Comparison of ENCODE assay signal across 8 cellular contexts in genomic region chr2:184599054-184599874, GRCh38. TPM values are rescaled to one million over a fixed set of nuclear protein-coding genes. Genes with fewer than 3 reads are reported as not detected.
A peak's percentile ranks its signal among the peaks of the same experiment; 100 is the strongest.
DNase-seq lines count a peak whose midpoint lies in the region; ATAC-seq and TF ChIP-seq lines count a peak whose summit lies in the region.

No MANE protein-coding gene starts in this region.

- H3K27me3 ChIP-seq in heart left ventricle (peaks cover 6 to 43% (median 13%) of the 10 kb centered on the region in 9 donors), colonic mucosa (peaks cover 4% of the 10 kb centered on the region), muscle layer of duodenum (ENCODE audit: low read depth, low read length) (no peaks in the 10 kb centered on the region)

- no peaks in the 10 kb centered on the region for H3K9me2 ChIP-seq in OCI-LY7 (ENCODE audit: insufficient read depth, low read length)

- POLR2A ChIA-PET in OCI-LY7 (lab: Charles Lee) = interaction anchor here (0.6 to 4.2 kb wide), 21 partner anchors 9 to 465 kb away, joined by 3 to 30 read pairs (median 3); no protein-coding TSS in a partner anchor

- peaks cover 56% of the 10 kb centered on the region for H3K79me2 ChIP-seq in OCI-LY7 (ENCODE audit: insufficient read depth, low read depth, low read length)

- H3K9ac ChIP-seq in colonic mucosa (ENCODE audit: low read depth in 2 of 2, low read length in 2 of 2) = no peak overlapping the region

- H3K36me3 ChIP-seq in heart left ventricle (no peaks in the 10 kb centered on the region), OCI-LY7 (ENCODE audit: insufficient read depth, low read length) (peaks cover 28% of the 10 kb centered on the region), colonic mucosa (no peaks in the 10 kb centered on the region), muscle layer of duodenum (ENCODE audit: control insufficient read depth in 1 of 2, insufficient read depth in 2 of 2, low read length in 2 of 2) (no peaks in the 10 kb centered on the region)

- TF ChIP-seq CTCF in heart left ventricle (IDR thresholded peaks at IDR 0.05) (no peak), OCI-LY7 (conservative IDR thresholded peaks at IDR 0.05; ENCODE audit: low read length) (no peak), colonic mucosa (IDR thresholded peaks at IDR 0.05) (no peak)

- peaks cover 13% of the 10 kb centered on the region for H4K20me1 ChIP-seq in OCI-LY7 (ENCODE audit: insufficient read depth, low read length)

- ATAC-seq in heart left ventricle = peak in 1 of 4 donors; percentile 42
- ATAC-seq in Right ventricle myocardium superior (ENCODE audit: poor library complexity) = no peak
- ATAC-seq in GM21526 (IDR thresholded peaks at IDR 0.05; ENCODE audit: low FRiP score, unreplicated experiment) = no peak
- no peak for ATAC-seq in left colon

- peak overlapping the region in 1 of 12 donors; percentile 93 for H3K27ac ChIP-seq in heart left ventricle
- peak overlapping the region; percentile 86 for H3K27ac ChIP-seq in OCI-LY7 (ENCODE audit: low read depth, low read length, poor library complexity, severe bottlenecking)
- peak overlapping the region; percentile 16 for H3K27ac ChIP-seq in colonic mucosa
- no peak overlapping the region for H3K27ac ChIP-seq in muscle layer of duodenum (ENCODE audit: low read length)

- CTCF ChIA-PET in OCI-LY7 (lab: Charles Lee; ENCODE audit: unreplicated experiment) = interaction anchor here (0.6 kb wide), 2 partner anchors 61 to 230 kb away, joined by 3 read pairs; no protein-coding TSS in a partner anchor

- peaks cover 0 to 24% (median 6%) of the 10 kb centered on the region in 12 donors for H3K4me1 ChIP-seq in heart left ventricle
- peaks cover 16% of the 10 kb centered on the region for H3K4me1 ChIP-seq in OCI-LY7 (ENCODE audit: insufficient read depth, low read length, poor library complexity, severe bottlenecking)
- no peaks in the 10 kb centered on the region for H3K4me1 ChIP-seq in colonic mucosa
- H3K4me1 ChIP-seq in muscle layer of duodenum (ENCODE audit: control insufficient read depth in 1 of 2, insufficient read depth in 2 of 2, low read length in 2 of 2) = no peaks in the 10 kb centered on the region

- WGBS in heart left ventricle, 4 donors = 34 to 38% (median 36%) methylated on average over 7 of the region's 7 CpGs

- DNase-seq in heart left ventricle (no peak), Right ventricle myocardium superior (no peak), OCI-LY7 (ENCODE audit: low spot score) (peak; percentile 72), colonic mucosa (no peak), NCI-H345 (lab: John Stamatoyannopoulos, UW) (no peak), left colon (no peak)

- peak overlapping the region; percentile 54; the same call in 1 of the 2 replicates for H2AFZ ChIP-seq in OCI-LY7 (ENCODE audit: low read length)

- TSS peak; percentile 54 for BruUV-seq in OCI-LY7 (replicated peaks; lab: Mats Ljungman, UMichigan)

- H3K4me2 ChIP-seq in OCI-LY7 (ENCODE audit: low read length) = peak overlapping the region; percentile 71

- TF ChIP-seq POLR2A in heart left ventricle (IDR thresholded peaks at IDR 0.05) = no peak

- intact Hi-C loops in heart left ventricle (cut with DNase I) (no loop called here), Right ventricle myocardium superior (cut with DNase I) (no loop called here), OCI-LY7 (cut with micrococcal nuclease; ENCODE audit: unreplicated experiment) (loop anchor here (2.0 to 5.0 kb wide), 2 partner anchors 128 to 237 kb away; no protein-coding TSS in a partner anchor), colonic mucosa (cut with DNase I) (no loop called here), left colon (cut with DNase I, micrococcal nuclease) (no loop called here)

- H3K4me3 ChIP-seq in heart left ventricle = peak overlapping the region; percentile 30 to 70 (median 54)
- peak overlapping the region; percentile 93 for H3K4me3 ChIP-seq in OCI-LY7 (ENCODE audit: low read depth, low read length, poor library complexity, severe bottlenecking)
- H3K4me3 ChIP-seq in colonic mucosa = peak overlapping the region; percentile 50
- H3K4me3 ChIP-seq in muscle layer of duodenum (ENCODE audit: low read depth in 1 of 2, low read length in 2 of 2) = peak overlapping the region; percentile 51 to 84

- H3K9me3 ChIP-seq in heart left ventricle (no peaks in the 10 kb centered on the region), OCI-LY7 (ENCODE audit: low read length) (peaks cover 13% of the 10 kb centered on the region; the same call in 1 of the 2 replicates), colonic mucosa (no peaks in the 10 kb centered on the region), muscle layer of duodenum (ENCODE audit: control insufficient read depth in 1 of 2, low read length in 2 of 2) (no peaks in the 10 kb centered on the region)

RNA-seq across cellular contexts. Expression of gene ZNF804A, which starts 0.9 kb away (rescaled TPM):
- under 1 TPM in 1 of 9 donors, not detected in 8; 0.08 TPM for total RNA-seq in heart left ventricle
- polyA plus RNA-seq in heart left ventricle = under 1 TPM in 1 of 2 donors, not detected in 1; 0.06 TPM
- total RNA-seq in Right ventricle myocardium superior = not detected
- 19.9 and 24.1 TPM in 2 replicates for total RNA-seq in OCI-LY7 (2014; rRNA removed; shearing (Covaris generic))
- total RNA-seq in OCI-LY7 (2022) = 14.3 and 14.4 TPM in 2 replicates
- under 1 TPM in 1 of 2 donors, not detected in 1; 0.13 TPM for total RNA-seq in colonic mucosa
- under 1 TPM; 0.06 TPM for total RNA-seq in left colon

Comparison
In these comparisons a context has a peak if more than half of its experiments do, and no peak if none do; other contexts are left out.
1. RNA of gene ZNF804A, which starts 0.9 kb away (total RNA-seq): 14.3 to 24.1 TPM in OCI-LY7; 0.13 TPM in colonic mucosa, 0.06 TPM in left colon, 0.08 TPM in heart left ventricle and not detected in Right ventricle myocardium superior (single experiment); every median in the first group is over 10 times any median in the second.
2. Peak in every context shown above with its lines, with median percentiles within 50 percentile points of each other: H3K4me3 ChIP-seq.